In genomic region chrX:39653656-39654055, GRCh38 we compare ENCODE assay signal across 1 cellular context.
TF ChIP-seq lines count a peak whose summit lies in the region.

No MANE protein-coding gene starts in this region.

TF ChIP-seq in GM23338, 12 proteins besides CTCF, POLR2A, EP300 and RAD21 (continued from another document):
- TF ChIP-seq ZNF462 (CRISPR knock-in tag; IDR thresholded peaks at IDR 0.05) (no peak), EZH2 (IDR thresholded peaks at IDR 0.05; ENCODE audit: low read depth, unreplicated experiment) (no peak), POLR2AphosphoS5 (IDR thresholded peaks at IDR 0.05; ENCODE audit: low read depth) (no peak), CREB1 (CRISPR knock-in tag; IDR thresholded peaks at IDR 0.05; ENCODE audit: low read depth) (no peak), REST (IDR thresholded peaks at IDR 0.05; ENCODE audit: unreplicated experiment) (no peak), NANOG (IDR thresholded peaks at IDR 0.05; ENCODE audit: borderline replicate concordance) (no peak)
TF ChIP-seq in GM23338: peak in this region for 0.
